In genomic region chr6:148577687-148578488, GRCh38 we compare ENCODE assay signal across 8 cellular contexts.
DNase-seq lines count a peak whose midpoint lies in the region; ATAC-seq and TF ChIP-seq lines count a peak whose summit lies in the region.

No MANE protein-coding gene starts in this region.

- no peaks in the 10 kb centered on the region for H3K9me3 Mint-ChIP-seq in activated T-cell treated with anti-CD3 and anti-CD28 coated beads, Interleukin-2, amount 50 U/mL, for 4 hours
- no peaks in the 10 kb centered on the region for H3K9me3 Mint-ChIP-seq in neural crest cell

- peaks cover 24% of the 10 kb centered on the region for H3K27me3 Mint-ChIP-seq in activated T-cell treated with anti-CD3 and anti-CD28 coated beads, Interleukin-2, amount 50 U/mL, for 4 hours (ENCODE audit: low read depth)
- no peaks in the 10 kb centered on the region for H3K27me3 Mint-ChIP-seq in neural crest cell (ENCODE audit: low read depth)

- H3K36me3 Mint-ChIP-seq in activated T-cell treated with anti-CD3 and anti-CD28 coated beads, Interleukin-2, amount 50 U/mL, for 4 hours (ENCODE audit: insufficient read depth): no peaks in the 10 kb centered on the region
- H3K36me3 Mint-ChIP-seq in neural crest cell (ENCODE audit: low read depth): no peaks in the 10 kb centered on the region

- DNase-seq in DMS79 treated with DMSO at 0.1 percent for 48 hours (lab: John Stamatoyannopoulos, UW) (peak; percentile 60), NCI-H82 treated with DMSO at 0.1 percent for 48 hours (lab: John Stamatoyannopoulos, UW; ENCODE audit: unreplicated experiment) (peak; percentile 36), fibroblast of the aortic adventitia (ENCODE audit: low read depth) (peak; percentile 85), neural crest cell (ENCODE audit: low read depth, low spot score) (peak; percentile 65)
- no peak for DNase-seq in activated T-cell treated with anti-CD3 and anti-CD28 coated beads, Interleukin-2, amount 50 U/mL, for 4 hours

- peaks cover 6% of the 10 kb centered on the region for H3K4me1 Mint-ChIP-seq in activated T-cell treated with anti-CD3 and anti-CD28 coated beads, Interleukin-2, amount 50 U/mL, for 4 hours (ENCODE audit: low read depth)
- H3K4me1 Mint-ChIP-seq in neural crest cell: no peaks in the 10 kb centered on the region

- H3K27ac Mint-ChIP-seq in neural crest cell (ENCODE audit: unreplicated experiment): no peak overlapping the region

- no peak overlapping the region for H3K4me3 ChIP-seq in fibroblast of the aortic adventitia (ENCODE audit: low read depth, low read length)

- no peak overlapping the region for H3K4me3 Mint-ChIP-seq in activated T-cell treated with anti-CD3 and anti-CD28 coated beads, Interleukin-2, amount 50 U/mL, for 4 hours
- H3K4me3 Mint-ChIP-seq in neural crest cell: no peak overlapping the region

- peak; percentile 86 for TF ChIP-seq CTCF in fibroblast of the aortic adventitia (IDR thresholded peaks at IDR 0.05; ENCODE audit: insufficient read depth, low read length)
- TF ChIP-seq CTCF in neural crest cell (conservative IDR thresholded peaks at IDR 0.05): peak; percentile 85

- ATAC-seq in GM19455 (IDR thresholded peaks at IDR 0.05; ENCODE audit: unreplicated experiment) (peak; percentile 86), HG03439 (IDR thresholded peaks at IDR 0.05; ENCODE audit: unreplicated experiment) (peak; percentile 92), HG03025 (IDR thresholded peaks at IDR 0.05; ENCODE audit: low FRiP score, unreplicated experiment) (no peak)
- peak; percentile 92 to 95 for ATAC-seq in activated T-cell treated with anti-CD3 and anti-CD28 coated beads, Interleukin-2, amount 50 U/mL, for 4 hours
